In genomic region chr2:47777268-47777972, GRCh38 we compare ENCODE assay signal across 1 cellular context.
TF ChIP-seq lines count a peak whose summit lies in the region.

No MANE protein-coding gene starts in this region.

TF ChIP-seq in HepG2, 621 proteins besides CTCF, POLR2A, EP300 and RAD21:
- TF ChIP-seq ZHX2 (IDR thresholded peaks at IDR 0.05; ENCODE audit: low read depth) (no peak), ZHX2 (CRISPR knock-in tag; IDR thresholded peaks at IDR 0.05; ENCODE audit: borderline replicate concordance) (no peak), TARDBP (CRISPR knock-in tag; IDR thresholded peaks at IDR 0.05) (no peak), PRPF4 (IDR thresholded peaks at IDR 0.05; ENCODE audit: low read depth, low read length, poor library complexity, severe bottlenecking) (no peak)
